Comparison of ENCODE assay signal across 7 cellular contexts in the genomic region with DNA sequence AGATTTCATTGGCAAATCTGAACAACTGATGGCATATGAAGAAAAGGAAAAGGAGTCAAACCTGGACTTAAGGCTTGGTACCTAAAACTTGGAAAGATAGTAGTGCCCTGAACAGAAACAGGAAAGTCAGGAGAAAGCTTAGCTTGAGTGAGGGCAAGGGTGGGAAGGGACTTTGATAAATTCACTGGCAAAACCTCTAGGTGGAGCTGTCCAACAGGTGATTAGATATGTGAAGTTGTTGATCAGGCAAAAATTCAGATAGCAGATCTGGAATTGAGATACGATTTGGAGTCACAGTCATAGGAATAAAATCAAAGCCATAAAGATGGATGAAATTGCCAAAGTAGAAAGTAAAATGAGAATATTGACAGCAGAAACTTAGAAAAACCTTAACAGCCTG. TPM values are rescaled to one million over a fixed set of nuclear protein-coding genes. Genes with fewer than 3 reads are reported as not detected.
DNase-seq lines count a peak whose midpoint lies in the region; ATAC-seq and TF ChIP-seq lines count a peak whose summit lies in the region.

No MANE protein-coding gene starts in this region.

- TF ChIP-seq CTCF in KMS-11 (conservative IDR thresholded peaks at IDR 0.05; ENCODE audit: low read depth, low read length) (peak; percentile 69), SK-N-SH (IDR thresholded peaks at IDR 0.05) (peak; percentile 63), mucosa of descending colon (IDR thresholded peaks at IDR 0.05) (peak; percentile 61)

- POLR2A ChIA-PET in SK-N-SH (lab: Yijun Ruan, JAX), result interaction anchor here (0.6 kb wide), 1 partner anchor 201 kb away, joined by 3 read pairs; no protein-coding TSS in a partner anchor

- H2AFZ ChIP-seq in KMS-11 (ENCODE audit: low read depth) (no peak overlapping the region), SK-N-SH (ENCODE audit: low read depth) (no peak overlapping the region)

- CTCF ChIA-PET in SK-N-SH (lab: Yijun Ruan, JAX), result interaction anchor here (0.9 to 1.7 kb wide), 8 partner anchors 9 to 360 kb away, joined by 3 to 6 read pairs (median 4); no protein-coding TSS in a partner anchor

- H4K20me1 ChIP-seq in KMS-11 (ENCODE audit: insufficient read depth), result no peaks in the 10 kb centered on the region
- no peaks in the 10 kb centered on the region for H4K20me1 ChIP-seq in SK-N-SH (ENCODE audit: insufficient read depth)

- 3% methylated on average over 1 of the region's 1 CpG for WGBS in SK-N-SH (ENCODE audit: low lambda C conversion rate)

- no peak overlapping the region for H3K4me2 ChIP-seq in KMS-11
- H3K4me2 ChIP-seq in SK-N-SH, result no peak overlapping the region

- TF ChIP-seq RAD21 in SK-N-SH (IDR thresholded peaks at IDR 0.05; ENCODE audit: low read length), result peak; percentile 84

- no peaks in the 10 kb centered on the region for H3K79me2 ChIP-seq in KMS-11 (ENCODE audit: insufficient read depth, low read depth)
- no peaks in the 10 kb centered on the region for H3K79me2 ChIP-seq in SK-N-SH (ENCODE audit: insufficient read depth)

- H3K9me2 ChIP-seq in SK-N-SH, result no peaks in the 10 kb centered on the region

- DNase-seq in DMS153 treated with DMSO at 0.1 percent for 48 hours (lab: John Stamatoyannopoulos, UW; ENCODE audit: unreplicated experiment) (peak; percentile 65), SK-N-SH (peak; percentile 42), mucosa of descending colon (peak in 1 of 3 donors; percentile 68)
- DNase-seq in effector CD8-positive, alpha-beta T cell (lab: John Stamatoyannopoulos, UW), result peak; percentile 10
- DNase-seq in activated effector memory CD4-positive, alpha-beta T cell treated with Interleukin-2 at 50 U/mL for 16 hours, result no peak

- no peak overlapping the region for H3K4me3 ChIP-seq in KMS-11 (IDR thresholded peaks at IDR 0.05; ENCODE audit: insufficient read depth, low read depth, low read length)
- H3K4me3 ChIP-seq in SK-N-SH (ENCODE audit: low read depth in 2 of 2, low read length in 1 of 2), result no peak overlapping the region
- no peak overlapping the region for H3K4me3 ChIP-seq in mucosa of descending colon

- H3K9ac ChIP-seq in KMS-11 (no peak overlapping the region), SK-N-SH (no peak overlapping the region)

- H3K9me3 ChIP-seq in SK-N-SH (no peaks in the 10 kb centered on the region), mucosa of descending colon (no peaks in the 10 kb centered on the region)

- no peaks in the 10 kb centered on the region for H3K36me3 ChIP-seq in KMS-11 (ENCODE audit: insufficient read depth)
- no peaks in the 10 kb centered on the region for H3K36me3 ChIP-seq in SK-N-SH (replicated peaks in 1 of 2; ENCODE audit: control insufficient read depth in 1 of 2, insufficient read depth in 2 of 2, low read length in 1 of 2)
- H3K36me3 ChIP-seq in mucosa of descending colon (ENCODE audit: low read depth), result no peaks in the 10 kb centered on the region

- no peaks in the 10 kb centered on the region for H3K4me1 ChIP-seq in KMS-11 (ENCODE audit: low read depth, poor library complexity, severe bottlenecking)
- H3K4me1 ChIP-seq in SK-N-SH (ENCODE audit: control insufficient read depth in 1 of 2, insufficient read depth in 2 of 2, low read depth in 1 of 2, low read length in 1 of 2), result no peaks in the 10 kb centered on the region
- no peaks in the 10 kb centered on the region for H3K4me1 ChIP-seq in mucosa of descending colon (ENCODE audit: low read depth)

- no peak overlapping the region for H3K27ac ChIP-seq in KMS-11
- no peak overlapping the region for H3K27ac ChIP-seq in SK-N-SH (ENCODE audit: low read depth in 2 of 2, low read length in 1 of 2)

- H3F3A ChIP-seq in SK-N-SH (replicated peaks; ENCODE audit: insufficient read depth), result no peaks in the 10 kb centered on the region

- H3K27me3 ChIP-seq in KMS-11 (ENCODE audit: insufficient read depth, low read depth) (no peaks in the 10 kb centered on the region), SK-N-SH (ENCODE audit: insufficient read depth) (no peaks in the 10 kb centered on the region; the same call in 1 of the 2 replicates)

- ATAC-seq in GM18858 (IDR thresholded peaks at IDR 0.05; ENCODE audit: unreplicated experiment), result peak; percentile 80
- peak; percentile 82 for ATAC-seq in mucosa of descending colon

- no peak for TF ChIP-seq EP300 in SK-N-SH (IDR thresholded peaks at IDR 0.05; ENCODE audit: borderline replicate concordance in 1 of 2, low read depth in 1 of 2, low read length in 1 of 2)

- intact Hi-C loops in mucosa of descending colon (cut with DNase I, micrococcal nuclease), result loop anchor here in 1 of 2 donors (5.0 kb wide), 1 partner anchor 98 kb away; no protein-coding TSS in a partner anchor

TF ChIP-seq in SK-N-SH, 30 proteins besides CTCF, POLR2A, EP300 and RAD21:
- TF ChIP-seq SMC3 (IDR thresholded peaks at IDR 0.05; ENCODE audit: low read depth, low read length) (peak; percentile 57), ELF1 (IDR thresholded peaks at IDR 0.05) (no peak)

RNA-seq across cellular contexts. Expression of a gene that starts 16.1 kb away (rescaled TPM):
- 3.2 and 5.0 TPM in 2 replicates for polyA plus RNA-seq in SK-N-SH (2012; rRNA removed)
- 3.0 and 4.2 TPM in 2 replicates for polyA plus RNA-seq in SK-N-SH (2012; cell fraction: cytosol; rRNA removed)
- polyA plus RNA-seq in SK-N-SH (2012; cell fraction: nucleus; rRNA removed), result 7.6 and 23.9 TPM in 2 replicates
- total RNA-seq in mucosa of descending colon, result 10 to 100 TPM; 40.9 to 83.2 (median 44.4) TPM

RNA-seq across cellular contexts. Expression of a gene that starts 44.3 kb away (rescaled TPM):
- 0.10 and 0.18 TPM in 2 replicates for polyA plus RNA-seq in SK-N-SH (2012; rRNA removed)
- polyA plus RNA-seq in SK-N-SH (2012; cell fraction: cytosol; rRNA removed), result 0.04 and 0.10 TPM in 2 replicates
- 0.25 and 0.41 TPM in 2 replicates for polyA plus RNA-seq in SK-N-SH (2012; cell fraction: nucleus; rRNA removed)
- total RNA-seq in mucosa of descending colon, result not detected
